8 cellular contexts compared by ENCODE assay signal in genomic region chr20:5835234-5835845, GRCh38.
DNase-seq lines count a peak whose midpoint lies in the region; ATAC-seq, FAIRE-seq and TF ChIP-seq lines count a peak whose summit lies in the region.

No MANE protein-coding gene starts in this region.

- no peak for ATAC-seq in GM21367 (IDR thresholded peaks at IDR 0.05; ENCODE audit: unreplicated experiment)

- H3K9me3 Mint-ChIP-seq in MCF 10A (ENCODE audit: unreplicated experiment): no peaks in the 10 kb centered on the region
- peaks cover 4% of the 10 kb centered on the region for H3K9me3 Mint-ChIP-seq in activated CD4-positive, alpha-beta T cell treated with anti-CD3 and anti-CD28 coated beads, Interleukin-2, amount 10 ng/mL, durations not matched to agents 7 days and 5 days

- H3K4me1 ChIP-seq in breast epithelium (no peaks in the 10 kb centered on the region), thymus (ENCODE audit: control insufficient read depth, insufficient read depth, low read length) (peaks cover 10% of the 10 kb centered on the region)

- no peak overlapping the region for H3K4me3 ChIP-seq in breast epithelium
- no peak overlapping the region for H3K4me3 ChIP-seq in thymus (ENCODE audit: low read length)

- H3K27me3 Mint-ChIP-seq in MCF 10A (ENCODE audit: insufficient read depth, unreplicated experiment): no peaks in the 10 kb centered on the region
- H3K27me3 Mint-ChIP-seq in activated CD4-positive, alpha-beta T cell treated with anti-CD3 and anti-CD28 coated beads, Interleukin-2, amount 10 ng/mL, durations not matched to agents 7 days and 5 days: no peaks in the 10 kb centered on the region

- no peak for TF ChIP-seq POLR2A in breast epithelium (IDR thresholded peaks at IDR 0.05)

- H3K36me3 Mint-ChIP-seq in MCF 10A (ENCODE audit: insufficient read depth, unreplicated experiment): no peaks in the 10 kb centered on the region
- peaks cover 8% of the 10 kb centered on the region for H3K36me3 Mint-ChIP-seq in activated CD4-positive, alpha-beta T cell treated with anti-CD3 and anti-CD28 coated beads, Interleukin-2, amount 10 ng/mL, durations not matched to agents 7 days and 5 days (ENCODE audit: low read depth)

- FAIRE-seq in GM19239 (lab: Jason Lieb, UNC): no peak

- CTCF ChIA-PET in MCF 10A (lab: Yijun Ruan, JAX): interaction anchor here (0.6 to 1.5 kb wide), 2 partner anchors 14 to 100 kb away, joined by 3 read pairs; no protein-coding TSS in a partner anchor
- CTCF ChIA-PET in activated CD4-positive, alpha-beta T cell treated with anti-CD3 and anti-CD28 coated beads, Interleukin-2, amount 10 ng/mL, durations not matched to agents 7 days and 5 days (lab: Charles Lee): interaction anchor here (0.8 to 1.6 kb wide), 5 partner anchors 8 to 387 kb away, joined by 3 to 4 read pairs (median 3); no protein-coding TSS in a partner anchor

- intact Hi-C loops in MCF 10A (cut with micrococcal nuclease) (no loop called here), breast epithelium (cut with DNase I; ENCODE audit: low total_unique reads) (no loop called here)

- 94% methylated on average over 3 of the region's 3 CpGs for WGBS in thymus

- peaks cover 15% of the 10 kb centered on the region for H3K4me1 Mint-ChIP-seq in MCF 10A (ENCODE audit: insufficient read depth, unreplicated experiment)
- peaks cover 20% of the 10 kb centered on the region for H3K4me1 Mint-ChIP-seq in activated CD4-positive, alpha-beta T cell treated with anti-CD3 and anti-CD28 coated beads, Interleukin-2, amount 10 ng/mL, durations not matched to agents 7 days and 5 days

- DNase-seq in MCF 10A (ENCODE audit: unreplicated experiment) (peak; percentile 73), breast epithelium (ENCODE audit: low spot score in 2 of 2) (no peak), glomerular endothelial cell (ENCODE audit: extremely low read depth, low read depth, low spot score) (peak; percentile 27), hypothalamus (lab: John Stamatoyannopoulos, UW) (no peak), GM19239 (ENCODE audit: insufficient read length, low spot score) (no peak)
- no peak for DNase-seq in activated CD4-positive, alpha-beta T cell treated with anti-CD3 and anti-CD28 coated beads, Interleukin-2, amount 10 ng/mL, durations not matched to agents 7 days and 5 days

- H3K9me3 ChIP-seq in breast epithelium (no peaks in the 10 kb centered on the region), thymus (ENCODE audit: control insufficient read depth) (no peaks in the 10 kb centered on the region)

- H3K4me3 Mint-ChIP-seq in MCF 10A (ENCODE audit: unreplicated experiment): no peak overlapping the region
- peak overlapping the region; percentile 11 for H3K4me3 Mint-ChIP-seq in activated CD4-positive, alpha-beta T cell treated with anti-CD3 and anti-CD28 coated beads, Interleukin-2, amount 10 ng/mL, durations not matched to agents 7 days and 5 days

- no TSS peak for BruUV-seq in MCF 10A (replicated peaks; lab: Mats Ljungman, UMichigan)

- H3K36me3 ChIP-seq in breast epithelium (no peaks in the 10 kb centered on the region), thymus (ENCODE audit: control insufficient read depth, insufficient read depth) (no peaks in the 10 kb centered on the region)

- TF ChIP-seq CTCF in MCF 10A (IDR thresholded peaks at IDR 0.05; ENCODE audit: unreplicated experiment): no peak
- TF ChIP-seq CTCF in breast epithelium (IDR thresholded peaks at IDR 0.05): no peak

- H3K27ac Mint-ChIP-seq in MCF 10A (ENCODE audit: low read depth, unreplicated experiment): peak overlapping the region; percentile 81
- H3K27ac Mint-ChIP-seq in activated CD4-positive, alpha-beta T cell treated with anti-CD3 and anti-CD28 coated beads, Interleukin-2, amount 10 ng/mL, durations not matched to agents 7 days and 5 days: no peak overlapping the region

- POLR2A ChIA-PET in MCF 10A (lab: Yijun Ruan, JAX): interaction anchor here (0.5 to 2.1 kb wide), 7 partner anchors 9 to 600 kb away, joined by 3 to 6 read pairs (median 3); no protein-coding TSS in a partner anchor
- POLR2A ChIA-PET in activated CD4-positive, alpha-beta T cell treated with anti-CD3 and anti-CD28 coated beads, Interleukin-2, amount 10 ng/mL, durations not matched to agents 7 days and 5 days (lab: Charles Lee): no interaction called here

- H3K27ac ChIP-seq in breast epithelium (peak overlapping the region in 1 of 2 donors; percentile 28), thymus (ENCODE audit: low read depth) (peak overlapping the region; percentile 71)

- H3K27me3 ChIP-seq in breast epithelium: no peaks in the 10 kb centered on the region
- no peaks in the 10 kb centered on the region for H3K27me3 ChIP-seq in thymus (ENCODE audit: control insufficient read depth, insufficient read depth)

Comparison
In these comparisons a context has a peak if more than half of its experiments do, and no peak if none do; other contexts are left out.
1. DNase-seq: peak in MCF 10A (single experiment) and glomerular endothelial cell (single experiment); none in breast epithelium (0 of 2), activated CD4-positive, alpha-beta T cell treated with anti-CD3 and anti-CD28 coated beads, Interleukin-2, amount 10 ng/mL, durations not matched to agents 7 days and 5 days (single experiment), hypothalamus (0 of 51) and GM19239 (single experiment).